Comparison of ENCODE assay signal across 8 cellular contexts in the genomic region with DNA sequence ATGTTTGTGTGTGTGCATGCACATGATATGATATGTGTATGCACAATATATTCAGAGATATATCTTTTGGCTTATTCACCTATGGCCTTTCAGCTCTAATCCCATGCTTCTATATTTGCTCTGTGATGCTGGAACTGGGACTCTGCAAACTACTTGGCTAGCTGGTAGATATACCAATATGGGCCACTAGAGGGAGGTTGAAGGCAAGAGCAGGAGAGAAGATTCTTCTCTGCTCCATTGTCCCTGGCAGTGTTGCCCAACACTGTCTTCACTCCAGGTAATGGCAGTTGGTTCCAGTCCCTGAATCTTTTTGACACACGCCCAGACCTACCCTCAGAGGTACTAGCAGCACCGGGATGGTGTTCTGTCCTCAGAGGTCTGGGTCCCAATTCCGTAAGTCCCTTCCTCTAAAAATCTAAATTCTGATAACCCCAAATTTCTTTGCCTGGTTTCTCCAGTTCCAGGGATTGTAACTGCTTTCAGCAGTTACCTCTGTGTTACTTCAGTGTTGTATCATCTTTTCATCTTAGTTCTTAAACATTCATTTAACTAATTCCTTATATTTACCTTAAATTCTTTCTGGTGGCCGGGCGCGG. TPM values are rescaled to one million over a fixed set of nuclear protein-coding genes. Genes with fewer than 3 reads are reported as not detected.
A peak's percentile ranks its signal among the peaks of the same experiment; 100 is the strongest.
DNase-seq lines count a peak whose midpoint lies in the region; ATAC-seq, FAIRE-seq and TF ChIP-seq lines count a peak whose summit lies in the region.

No MANE protein-coding gene starts in this region.

- no peaks in the 10 kb centered on the region for H3K9me3 ChIP-seq in smooth muscle cell (replicated peaks; ENCODE audit: low read depth)

- no peak overlapping the region for H3K27ac ChIP-seq in smooth muscle cell (ENCODE audit: low read depth)

- H3F3A ChIP-seq in smooth muscle cell (ENCODE audit: low read depth): no peaks in the 10 kb centered on the region

- ATAC-seq in GM19372 (IDR thresholded peaks at IDR 0.05; ENCODE audit: low read depth, unreplicated experiment): peak; percentile 78

- H3K36me3 ChIP-seq in smooth muscle cell (ENCODE audit: low read depth): no peaks in the 10 kb centered on the region

- H3K4me3 ChIP-seq in smooth muscle cell: no peak overlapping the region

- peak; percentile 83 for TF ChIP-seq CTCF in smooth muscle cell (IDR thresholded peaks at IDR 0.05; ENCODE audit: borderline replicate concordance, insufficient read depth, poor library complexity, severe bottlenecking)

- H3K9ac ChIP-seq in smooth muscle cell (ENCODE audit: low read depth): no peak overlapping the region

- DNase-seq in DMS53 treated with DMSO at 0.1 percent for 48 hours (lab: John Stamatoyannopoulos, UW; ENCODE audit: unreplicated experiment): peak; percentile 29
- peak; percentile 62 for DNase-seq in HTR-8/SVneo (ENCODE audit: insufficient read length, low spot score)
- peak; percentile 67 for DNase-seq in OCI-M1 (lab: John Stamatoyannopoulos, UW)
- peak; percentile 54 for DNase-seq in amniotic stem cell (lab: John Stamatoyannopoulos, UW)
- peak; percentile 57 for DNase-seq in hepatic stellate cell (ENCODE audit: low spot score)
- DNase-seq in smooth muscle cell (lab: John Stamatoyannopoulos, UW; ENCODE audit: unreplicated experiment): no peak
- no peak for DNase-seq in NK-92 (lab: John Stamatoyannopoulos, UW; ENCODE audit: unreplicated experiment)

- H3K4me2 ChIP-seq in smooth muscle cell: no peak overlapping the region

- peak; percentile 58 for FAIRE-seq in HTR-8/SVneo (lab: Jason Lieb, UNC)

- no peaks in the 10 kb centered on the region for H3K27me3 ChIP-seq in smooth muscle cell (ENCODE audit: low read depth)

- no peaks in the 10 kb centered on the region for H3K4me1 ChIP-seq in smooth muscle cell (ENCODE audit: low read depth)

- WGBS in smooth muscle cell (ENCODE audit: low lambda C conversion rate): 70% methylated on average over 6 of the region's 6 CpGs

- H3K79me2 ChIP-seq in smooth muscle cell (ENCODE audit: low read depth): no peaks in the 10 kb centered on the region

- no peak overlapping the region for H2AFZ ChIP-seq in smooth muscle cell (ENCODE audit: low read depth)

- H4K20me1 ChIP-seq in smooth muscle cell (ENCODE audit: low read depth): no peaks in the 10 kb centered on the region

RNA-seq across cellular contexts. Expression of a gene that starts 44.7 kb away (rescaled TPM):
- total RNA-seq in smooth muscle cell: 17.7 and 21.5 TPM in 2 replicates
- 9.7 and 10.2 TPM in 2 replicates for polyA plus RNA-seq in smooth muscle cell

Comparison
In these comparisons a context has a peak if more than half of its experiments do, and no peak if none do; other contexts are left out.
1. DNase-seq: peak in DMS53 treated with DMSO at 0.1 percent for 48 hours (single experiment), HTR-8/SVneo (single experiment), OCI-M1 (single experiment), amniotic stem cell (single experiment) and hepatic stellate cell (single experiment); none in smooth muscle cell (single experiment) and NK-92 (single experiment).